Comparison of ENCODE assay signal across 8 cellular contexts in the genomic region with DNA sequence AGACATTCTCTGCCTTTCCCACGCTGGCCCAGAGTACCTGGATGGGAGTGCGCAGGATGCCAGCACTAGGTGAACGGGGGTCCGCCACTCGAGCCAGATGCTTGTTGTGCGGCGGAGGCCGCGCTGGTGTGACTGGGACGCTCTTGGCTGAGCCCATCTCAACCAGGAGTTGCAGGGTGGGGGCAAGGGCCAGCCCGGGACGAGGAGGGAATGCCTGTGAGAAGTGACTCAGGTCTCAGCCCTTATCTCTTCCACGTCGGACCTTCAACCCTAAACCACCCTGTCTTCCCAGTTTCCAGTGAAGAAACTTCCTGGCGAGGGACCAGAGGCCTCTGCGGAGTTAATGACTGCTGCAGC. TPM values are rescaled to one million over a fixed set of nuclear protein-coding genes. Genes with fewer than 3 reads are reported as not detected.
DNase-seq lines count a peak whose midpoint lies in the region; ATAC-seq and TF ChIP-seq lines count a peak whose summit lies in the region.

No MANE protein-coding gene starts in this region.

- peak overlapping the region; percentile 92 to 93 for H3K27ac ChIP-seq in coronary artery
- H3K27ac ChIP-seq in naive thymus-derived CD4-positive, alpha-beta T cell (ENCODE audit: low read depth, low read length): no peak overlapping the region
- H3K27ac ChIP-seq in thyroid gland: no peak overlapping the region

- no peaks in the 10 kb centered on the region for H3K9me3 Mint-ChIP-seq in naive thymus-derived CD4-positive, alpha-beta T cell

- 35% methylated on average over 14 of the region's 16 CpGs for WGBS in thyroid gland, 2 donors

- peaks cover 12 to 38% (median 27%) of the 10 kb centered on the region in 7 donors for H3K4me1 Mint-ChIP-seq in naive thymus-derived CD4-positive, alpha-beta T cell

- peak overlapping the region in 7 of 9 donors; percentile 89 to 99 (median 96) for H3K27ac Mint-ChIP-seq in naive thymus-derived CD4-positive, alpha-beta T cell

- H3K27me3 ChIP-seq in BE2C (no peaks in the 10 kb centered on the region), thyroid gland (no peaks in the 10 kb centered on the region)
- no peaks in the 10 kb centered on the region for H3K27me3 ChIP-seq in naive thymus-derived CD4-positive, alpha-beta T cell (ENCODE audit: control insufficient read depth in 2 of 2, insufficient read depth in 2 of 2, low read length in 2 of 2)

- POLR2A ChIA-PET in naive thymus-derived CD4-positive, alpha-beta T cell (lab: Charles Lee): interaction anchor here (1.0 to 4.4 kb wide), 22 partner anchors 8 to 162 kb away, joined by 3 to 90 read pairs (median 12); partner anchors contain the start of genes C12orf57, CD4, COPS7A and MLF2

- peaks cover 47% of the 10 kb centered on the region for H3K36me3 ChIP-seq in BE2C
- H3K36me3 ChIP-seq in naive thymus-derived CD4-positive, alpha-beta T cell (ENCODE audit: control insufficient read depth in 2 of 3, insufficient read depth in 3 of 3, low read length in 3 of 3): peaks cover 0 to 8% (median 4%) of the 10 kb centered on the region in 3 experiments
- H3K36me3 ChIP-seq in thyroid gland: peaks cover 3% of the 10 kb centered on the region in 2 donors

- intact Hi-C loops in naive thymus-derived CD4-positive, alpha-beta T cell (cut with micrococcal nuclease): loop anchor here (1.0 to 5.0 kb wide), 8 partner anchors 15 to 380 kb away; partner anchors contain the start of genes VAMP1 (in 2 of the 2), C1RL (in 1 of the 2), LPCAT3 (in 1 of the 2) and MLF2 (in 1 of the 2)
- intact Hi-C loops in thyroid gland (cut with DNase I): no loop called here

- TF ChIP-seq CTCF in BE2C (IDR thresholded peaks at IDR 0.05; ENCODE audit: low read depth, low read length) (no peak), LNCaP clone FGC (IDR thresholded peaks at IDR 0.05; ENCODE audit: control insufficient read depth, extremely low read depth, insufficient read depth) (no peak), coronary artery (IDR thresholded peaks at IDR 0.05) (no peak), thyroid gland (IDR thresholded peaks at IDR 0.05) (no peak)

- H3K27me3 Mint-ChIP-seq in naive thymus-derived CD4-positive, alpha-beta T cell: no peaks in the 10 kb centered on the region

- H3K4me1 ChIP-seq in BE2C: no peaks in the 10 kb centered on the region; the same call in 1 of the 2 replicates
- peaks cover 16 to 18% of the 10 kb centered on the region in 2 donors for H3K4me1 ChIP-seq in naive thymus-derived CD4-positive, alpha-beta T cell (ENCODE audit: control insufficient read depth in 2 of 2, insufficient read depth in 2 of 2, low read length in 2 of 2)
- peaks cover 10 to 12% of the 10 kb centered on the region in 2 donors for H3K4me1 ChIP-seq in thyroid gland

- no peak for TF ChIP-seq POLR2A in thyroid gland (IDR thresholded peaks at IDR 0.05)

- no peaks in the 10 kb centered on the region for H3K9me3 ChIP-seq in BE2C
- H3K9me3 ChIP-seq in naive thymus-derived CD4-positive, alpha-beta T cell (ENCODE audit: control insufficient read depth in 2 of 3, low read length in 3 of 3): no peaks in the 10 kb centered on the region
- no peaks in the 10 kb centered on the region for H3K9me3 ChIP-seq in thyroid gland

- DNase-seq in BE2C: no peak
- DNase-seq in LNCaP clone FGC (ENCODE audit: low read depth): no peak
- DNase-seq in coronary artery (ENCODE audit: low spot score): no peak
- no peak for DNase-seq in naive thymus-derived CD4-positive, alpha-beta T cell
- no peak for DNase-seq in thyroid gland
- no peak for DNase-seq in NCI-H82 (lab: John Stamatoyannopoulos, UW)

- peak overlapping the region in 7 of 10 donors; percentile 58 to 98 (median 94) for H3K4me3 Mint-ChIP-seq in naive thymus-derived CD4-positive, alpha-beta T cell

- H3K36me3 Mint-ChIP-seq in naive thymus-derived CD4-positive, alpha-beta T cell: peaks cover 0 to 26% (median 0%) of the 10 kb centered on the region in 5 donors

- H3K4me3 ChIP-seq in BE2C (ENCODE audit: low read depth, low read length): peak overlapping the region; percentile 70
- peak overlapping the region; percentile 88 for H3K4me3 ChIP-seq in LNCaP clone FGC (ENCODE audit: low read depth, low read length)
- peak overlapping the region; percentile 91 for H3K4me3 ChIP-seq in coronary artery
- H3K4me3 ChIP-seq in naive thymus-derived CD4-positive, alpha-beta T cell (ENCODE audit: low read length): no peak overlapping the region
- no peak overlapping the region for H3K4me3 ChIP-seq in thyroid gland (replicated peaks in 1 of 3)

- no peak for ATAC-seq in naive thymus-derived CD4-positive, alpha-beta T cell
- ATAC-seq in GM19463 (IDR thresholded peaks at IDR 0.05; ENCODE audit: unreplicated experiment) (no peak), GM19455 (IDR thresholded peaks at IDR 0.05; ENCODE audit: unreplicated experiment) (no peak)

- CTCF ChIA-PET in naive thymus-derived CD4-positive, alpha-beta T cell (lab: Charles Lee): interaction anchor here (0.8 to 5.3 kb wide), 6 partner anchors 15 to 167 kb away, joined by 3 to 40 read pairs (median 6); partner anchors contain the start of genes COPS7A, LPCAT3, SPSB2 and TPI1

RNA-seq across cellular contexts. Expression of gene CDCA3, which starts 0.3 kb away (rescaled TPM):
- 11.9 TPM for polyA plus RNA-seq in BE2C (2012; ENCODE audit: insufficient read depth, insufficient read length, low read depth)
- total RNA-seq in naive thymus-derived CD4-positive, alpha-beta T cell: 10 to 100 TPM in 1 of 5 experiments, 1 to 10 TPM in 3, under 1 TPM in 1; 0.64 to 55.6 (median 1.8) TPM
- polyA plus RNA-seq in naive thymus-derived CD4-positive, alpha-beta T cell: under 1 TPM in 1 of 2 donors, not detected in 1; 0.94 TPM
- 1 to 10 TPM in 2 of 4 donors, under 1 TPM in 2; 0.73 to 1.3 (median 0.90) TPM for total RNA-seq in thyroid gland

RNA-seq across cellular contexts. Expression of gene USP5, which starts 1.2 kb away (rescaled TPM):
- polyA plus RNA-seq in BE2C (2012; ENCODE audit: insufficient read depth, insufficient read length, low read depth): 84.6 TPM
- total RNA-seq in naive thymus-derived CD4-positive, alpha-beta T cell: 100 to 1,000 TPM in 1 of 5 experiments, 10 to 100 TPM in 4; 58.0 to 134 (median 71.1) TPM
- 10 to 100 TPM; 51.9 to 71.5 TPM for polyA plus RNA-seq in naive thymus-derived CD4-positive, alpha-beta T cell
- 10 to 100 TPM; 34.7 to 68.6 (median 58.9) TPM for total RNA-seq in thyroid gland

RNA-seq across cellular contexts. Expression of gene GNB3, which starts 10.0 kb away (rescaled TPM):
- 88.5 TPM for polyA plus RNA-seq in BE2C (2012; ENCODE audit: insufficient read depth, insufficient read length, low read depth)
- total RNA-seq in naive thymus-derived CD4-positive, alpha-beta T cell: 10 to 100 TPM in 2 of 5 experiments, 1 to 10 TPM in 2, under 1 TPM in 1; 0.63 to 11.8 (median 3.2) TPM
- polyA plus RNA-seq in naive thymus-derived CD4-positive, alpha-beta T cell: under 1 TPM in 1 of 2 donors, not detected in 1; 0.23 TPM
- 1 to 10 TPM in 3 of 4 donors, under 1 TPM in 1; 0.39 to 3.0 (median 2.1) TPM for total RNA-seq in thyroid gland

RNA-seq across cellular contexts. Expression of gene TPI1, which starts 16.6 kb away (rescaled TPM):
- polyA plus RNA-seq in BE2C (2012; ENCODE audit: insufficient read depth, insufficient read length, low read depth): 1,568 TPM
- 1,000 to 10,000 TPM in 1 of 5 experiments, 100 to 1,000 TPM in 3, 10 to 100 TPM in 1; 89.7 to 1,293 (median 134) TPM for total RNA-seq in naive thymus-derived CD4-positive, alpha-beta T cell
- 100 to 1,000 TPM; 330 to 435 TPM for polyA plus RNA-seq in naive thymus-derived CD4-positive, alpha-beta T cell
- total RNA-seq in thyroid gland: 100 to 1,000 TPM; 363 to 700 (median 468) TPM

RNA-seq across cellular contexts. Expression of gene SPSB2, which starts 22.3 kb away (rescaled TPM):
- polyA plus RNA-seq in BE2C (2012; ENCODE audit: insufficient read depth, insufficient read length, low read depth): 12.1 TPM
- total RNA-seq in naive thymus-derived CD4-positive, alpha-beta T cell: 10 to 100 TPM in 3 of 5 experiments, 1 to 10 TPM in 2; 5.1 to 20.2 (median 11.2) TPM
- polyA plus RNA-seq in naive thymus-derived CD4-positive, alpha-beta T cell: 10 to 100 TPM; 10.8 to 14.5 TPM
- total RNA-seq in thyroid gland: 10 to 100 TPM; 16.3 to 35.0 (median 25.6) TPM

Comparison
In these comparisons a context has a peak if more than half of its experiments do, and no peak if none do; other contexts are left out.
1. H3K4me3 ChIP-seq: peak in BE2C (single experiment), LNCaP clone FGC (single experiment) and coronary artery (single experiment); none in naive thymus-derived CD4-positive, alpha-beta T cell (single experiment) and thyroid gland (0 of 3).
2. H3K27ac ChIP-seq: peak in coronary artery (2 of 2); none in naive thymus-derived CD4-positive, alpha-beta T cell (single experiment) and thyroid gland (0 of 3).